Comparison of ENCODE assay signal across 9 cellular contexts in genomic region chr17:2192367-2193028, GRCh38.
DNase-seq lines count a peak whose midpoint lies in the region; ATAC-seq and TF ChIP-seq lines count a peak whose summit lies in the region.
"Had no signal": no experiment of that assay in that cellular context is flagged by ENCODE, and none has a peak within 500 bp of the region (broad histone marks: within the 10 kb centered on the region; RNA-seq: fewer than 3 reads in every experiment).

No MANE protein-coding gene starts in this region.

- no peaks in the 10 kb centered on the region for H4K20me1 ChIP-seq in GM23338 (replicated peaks; ENCODE audit: insufficient read depth)
- no peaks in the 10 kb centered on the region for H4K20me1 ChIP-seq in SK-N-SH (ENCODE audit: insufficient read depth)

- H3K4me2 ChIP-seq in GM23338: no peak overlapping the region
- peak overlapping the region; percentile 54 for H3K4me2 ChIP-seq in SK-N-SH

- no peaks in the 10 kb centered on the region for H3K9me3 Mint-ChIP-seq in GM23338
- H3K9me3 Mint-ChIP-seq in activated naive CD8-positive, alpha-beta T cell treated with anti-CD3 and anti-CD28 coated beads, Interleukin-2, amount 10 ng/mL, durations not matched to agents 7 days and 5 days: no peaks in the 10 kb centered on the region
- H3K9me3 Mint-ChIP-seq in stimulated activated naive CD8-positive, alpha-beta T cell treated with anti-CD3 and anti-CD28 coated beads, Interleukin-15, Interleukin-2, amounts not matched to agents 100 ng/mL and 50 ng/mL, for 24 hours: no peaks in the 10 kb centered on the region

- H3K27ac ChIP-seq in GM23338 (ENCODE audit: low read depth) (peak overlapping the region; percentile 39; the same call in 1 of the 2 replicates), SK-N-SH (ENCODE audit: low read depth in 2 of 2, low read length in 1 of 2) (peak overlapping the region; percentile 88 to 95), lower lobe of right lung (peak overlapping the region; percentile 54)

- no peaks in the 10 kb centered on the region for H3K9me3 ChIP-seq in SK-N-SH
- H3K9me3 ChIP-seq in lower lobe of right lung: no peaks in the 10 kb centered on the region
- H3K9me3 ChIP-seq: body of pancreas had no signal

- H3K27me3 Mint-ChIP-seq in GM23338 (ENCODE audit: insufficient read depth, low read depth, poor library complexity): peaks cover 5% of the 10 kb centered on the region
- no peaks in the 10 kb centered on the region for H3K27me3 Mint-ChIP-seq in activated naive CD8-positive, alpha-beta T cell treated with anti-CD3 and anti-CD28 coated beads, Interleukin-2, amount 10 ng/mL, durations not matched to agents 7 days and 5 days
- H3K27me3 Mint-ChIP-seq in stimulated activated naive CD8-positive, alpha-beta T cell treated with anti-CD3 and anti-CD28 coated beads, Interleukin-15, Interleukin-2, amounts not matched to agents 100 ng/mL and 50 ng/mL, for 24 hours: no peaks in the 10 kb centered on the region

- H2AFZ ChIP-seq in GM23338 (no peak overlapping the region), SK-N-SH (ENCODE audit: low read depth) (no peak overlapping the region)

- no peaks in the 10 kb centered on the region; the same call in 1 of the 3 replicates for H3K36me3 Mint-ChIP-seq in GM23338 (ENCODE audit: low read depth)
- peaks cover 39% of the 10 kb centered on the region for H3K36me3 Mint-ChIP-seq in activated naive CD8-positive, alpha-beta T cell treated with anti-CD3 and anti-CD28 coated beads, Interleukin-2, amount 10 ng/mL, durations not matched to agents 7 days and 5 days
- H3K36me3 Mint-ChIP-seq in stimulated activated naive CD8-positive, alpha-beta T cell treated with anti-CD3 and anti-CD28 coated beads, Interleukin-15, Interleukin-2, amounts not matched to agents 100 ng/mL and 50 ng/mL, for 24 hours (ENCODE audit: low read depth): peaks cover 24% of the 10 kb centered on the region

- no peak for TF ChIP-seq RAD21 in SK-N-SH (IDR thresholded peaks at IDR 0.05; ENCODE audit: low read length)

- intact Hi-C loops in lower lobe of right lung (cut with DNase I): no loop called here

- H3K4me3 ChIP-seq in GM23338: no peak overlapping the region
- H3K4me3 ChIP-seq in SK-N-SH (ENCODE audit: low read depth in 2 of 2, low read length in 1 of 2): peak overlapping the region in 1 of 2 experiments; percentile 8; a peak in 1 of 4 replicates
- H3K4me3 ChIP-seq in lower lobe of right lung: no peak overlapping the region
- H3K4me3 ChIP-seq: body of pancreas had no signal

- no peaks in the 10 kb centered on the region for H3K9me2 ChIP-seq in GM23338 (ENCODE audit: insufficient read depth)
- no peaks in the 10 kb centered on the region for H3K9me2 ChIP-seq in SK-N-SH

- peaks cover 22% of the 10 kb centered on the region for H3K4me1 ChIP-seq in GM23338 (ENCODE audit: insufficient read depth)
- H3K4me1 ChIP-seq in SK-N-SH (ENCODE audit: control insufficient read depth in 1 of 2, insufficient read depth in 2 of 2, low read depth in 1 of 2, low read length in 1 of 2): peaks cover 20 to 47% of the 10 kb centered on the region in 2 experiments
- peaks cover 58% of the 10 kb centered on the region for H3K4me1 ChIP-seq in lower lobe of right lung
- H3K4me1 ChIP-seq: body of pancreas had no signal

- TF ChIP-seq EP300 in SK-N-SH (IDR thresholded peaks at IDR 0.05; ENCODE audit: borderline replicate concordance in 1 of 2, low read depth in 1 of 2, low read length in 1 of 2): peak in 1 of 2 experiments; percentile 98

- no peak for DNase-seq in GM23338 (ENCODE audit: low spot score)
- DNase-seq in SK-N-SH: peak; percentile 30
- DNase-seq in activated naive CD8-positive, alpha-beta T cell treated with anti-CD3 and anti-CD28 coated beads, Interleukin-2, amount 10 ng/mL, durations not matched to agents 7 days and 5 days: no peak
- DNase-seq in lower lobe of right lung: no peak
- DNase-seq in NCI-H2081 (lab: John Stamatoyannopoulos, UW): no peak

- peaks cover 35% of the 10 kb centered on the region for H3K4me1 Mint-ChIP-seq in GM23338
- H3K4me1 Mint-ChIP-seq in activated naive CD8-positive, alpha-beta T cell treated with anti-CD3 and anti-CD28 coated beads, Interleukin-2, amount 10 ng/mL, durations not matched to agents 7 days and 5 days: peaks cover 62% of the 10 kb centered on the region
- peaks cover 71% of the 10 kb centered on the region for H3K4me1 Mint-ChIP-seq in stimulated activated naive CD8-positive, alpha-beta T cell treated with anti-CD3 and anti-CD28 coated beads, Interleukin-15, Interleukin-2, amounts not matched to agents 100 ng/mL and 50 ng/mL, for 24 hours (ENCODE audit: low read depth)

- 5% methylated on average over 7 of the region's 7 CpGs for WGBS in SK-N-SH (ENCODE audit: low lambda C conversion rate)

- no peaks in the 10 kb centered on the region for H3K27me3 ChIP-seq in GM23338 (ENCODE audit: insufficient read depth)
- no peaks in the 10 kb centered on the region for H3K27me3 ChIP-seq in SK-N-SH (ENCODE audit: insufficient read depth)
- H3K27me3 ChIP-seq in lower lobe of right lung (ENCODE audit: low read depth): no peaks in the 10 kb centered on the region
- H3K27me3 ChIP-seq: body of pancreas had no signal

- CTCF ChIA-PET in SK-N-SH (lab: Yijun Ruan, JAX): no interaction called here

- H3K36me3 ChIP-seq in GM23338 (ENCODE audit: insufficient read depth) (no peaks in the 10 kb centered on the region), SK-N-SH (replicated peaks in 1 of 2; ENCODE audit: control insufficient read depth in 1 of 2, insufficient read depth in 2 of 2, low read length in 1 of 2) (peaks cover 9 to 11% of the 10 kb centered on the region in 2 experiments), lower lobe of right lung (peaks cover 5% of the 10 kb centered on the region)

- H3K27ac Mint-ChIP-seq in GM23338: peak overlapping the region; percentile 68
- H3K27ac Mint-ChIP-seq in activated naive CD8-positive, alpha-beta T cell treated with anti-CD3 and anti-CD28 coated beads, Interleukin-2, amount 10 ng/mL, durations not matched to agents 7 days and 5 days: peak overlapping the region; percentile 86
- H3K27ac Mint-ChIP-seq in stimulated activated naive CD8-positive, alpha-beta T cell treated with anti-CD3 and anti-CD28 coated beads, Interleukin-15, Interleukin-2, amounts not matched to agents 100 ng/mL and 50 ng/mL, for 24 hours: peak overlapping the region; percentile 78

- TF ChIP-seq CTCF in GM23338 (conservative IDR thresholded peaks at IDR 0.05; ENCODE audit: low read depth in 2 of 2): no peak
- no peak for TF ChIP-seq CTCF in SK-N-SH (IDR thresholded peaks at IDR 0.05)
- no peak for TF ChIP-seq CTCF in lower lobe of right lung (IDR thresholded peaks at IDR 0.05)

- no peaks in the 10 kb centered on the region for H3F3A ChIP-seq in GM23338 (replicated peaks; ENCODE audit: low read depth)
- H3F3A ChIP-seq in SK-N-SH (replicated peaks; ENCODE audit: insufficient read depth): peaks cover 36% of the 10 kb centered on the region

- H3K4me3 Mint-ChIP-seq in GM23338: no peak overlapping the region
- peak overlapping the region; percentile 76 for H3K4me3 Mint-ChIP-seq in activated naive CD8-positive, alpha-beta T cell treated with anti-CD3 and anti-CD28 coated beads, Interleukin-2, amount 10 ng/mL, durations not matched to agents 7 days and 5 days
- peak overlapping the region; percentile 54 for H3K4me3 Mint-ChIP-seq in stimulated activated naive CD8-positive, alpha-beta T cell treated with anti-CD3 and anti-CD28 coated beads, Interleukin-15, Interleukin-2, amounts not matched to agents 100 ng/mL and 50 ng/mL, for 24 hours

- ATAC-seq in GM23338: no peak
- peak; percentile 90 for ATAC-seq in activated naive CD8-positive, alpha-beta T cell treated with anti-CD3 and anti-CD28 coated beads, Interleukin-2, amount 10 ng/mL, durations not matched to agents 7 days and 5 days (ENCODE audit: low read depth)
- peak; percentile 21 to 38 for ATAC-seq in lower lobe of right lung
- ATAC-seq in GM19023 (IDR thresholded peaks at IDR 0.05; ENCODE audit: unreplicated experiment): no peak
- ATAC-seq in HG02840 (IDR thresholded peaks at IDR 0.05; ENCODE audit: low FRiP score, unreplicated experiment): no peak
- ATAC-seq: body of pancreas had no signal

- H3K79me2 ChIP-seq in GM23338 (replicated peaks; ENCODE audit: insufficient read depth): no peaks in the 10 kb centered on the region
- peaks cover 28% of the 10 kb centered on the region for H3K79me2 ChIP-seq in SK-N-SH (ENCODE audit: insufficient read depth)

- POLR2A ChIA-PET in SK-N-SH (lab: Yijun Ruan, JAX): no interaction called here
- POLR2A ChIA-PET in activated naive CD8-positive, alpha-beta T cell treated with anti-CD3 and anti-CD28 coated beads, Interleukin-2, amount 10 ng/mL, durations not matched to agents 7 days and 5 days (lab: Charles Lee): interaction anchor here (1.3 kb wide), 1 partner anchor 24 kb away, joined by 3 read pairs; no protein-coding TSS in a partner anchor

- H3K9ac ChIP-seq in SK-N-SH: peak overlapping the region; percentile 56; the same call in 1 of the 2 replicates

TF ChIP-seq in GM23338, 12 proteins besides CTCF, POLR2A, EP300 and RAD21 (continues in another document):
- TF ChIP-seq ZNF114 (CRISPR knock-in tag; IDR thresholded peaks at IDR 0.05) (no peak), EZH2 (IDR thresholded peaks at IDR 0.05; ENCODE audit: low read depth, unreplicated experiment) (no peak), ETS1 (IDR thresholded peaks at IDR 0.05) (no peak), CREB1 (CRISPR knock-in tag; IDR thresholded peaks at IDR 0.05; ENCODE audit: low read depth) (no peak)

TF ChIP-seq in SK-N-SH, 30 proteins besides CTCF, POLR2A, EP300 and RAD21 (continues in another document):
- TF ChIP-seq PBX3 (IDR thresholded peaks at IDR 0.05): peak; percentile 82
- no peak; the same call in 1 of the 2 replicates for TF ChIP-seq MEF2A (IDR thresholded peaks at IDR 0.05; ENCODE audit: borderline replicate concordance, low read depth)

Comparison
In these comparisons a context has a peak if more than half of its experiments do, and no peak if none do; other contexts are left out.
1. ATAC-seq: peak in activated naive CD8-positive, alpha-beta T cell treated with anti-CD3 and anti-CD28 coated beads, Interleukin-2, amount 10 ng/mL, durations not matched to agents 7 days and 5 days (single experiment) and lower lobe of right lung (2 of 2); none in GM23338 (single experiment), GM19023 (single experiment) and HG02840 (single experiment).
2. H3K27ac ChIP-seq: peak in every context shown above with its lines; median percentile 92 in SK-N-SH; 54 in lower lobe of right lung; 39 in GM23338.
3. Peak in every context shown above with its lines, with median percentiles within 50 percentile points of each other: H3K27ac Mint-ChIP-seq.